In the genomic region with DNA sequence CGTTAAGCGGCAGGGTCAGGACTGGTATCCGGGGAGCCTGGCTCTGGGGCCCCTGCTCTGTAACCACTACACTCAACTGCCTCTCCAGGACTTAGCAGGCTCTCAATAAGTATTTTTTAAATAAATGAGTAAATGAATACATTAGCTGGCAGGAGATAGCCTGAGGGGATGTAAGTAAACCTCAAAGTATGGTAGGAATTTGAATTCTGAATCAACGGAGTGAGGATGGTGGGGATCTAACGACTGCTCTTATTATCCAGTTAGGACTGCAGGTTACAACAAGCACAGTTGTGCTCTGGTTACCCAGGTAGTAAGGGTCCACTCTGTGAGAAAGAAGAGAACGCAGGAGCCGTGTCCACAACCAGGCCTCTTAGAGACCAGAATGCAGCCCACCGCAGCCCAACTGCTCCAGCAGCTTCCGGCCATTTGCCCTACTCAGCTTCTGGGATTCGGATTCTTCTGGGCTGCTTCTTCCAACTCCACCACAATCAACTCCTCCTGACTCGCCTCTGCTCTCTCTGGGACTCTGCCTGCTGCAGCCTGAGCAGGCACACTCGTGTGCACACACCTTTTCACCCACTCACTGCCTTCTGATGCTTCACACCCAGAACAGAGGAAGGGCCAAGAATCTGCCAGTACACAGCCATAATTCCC, we compare ENCODE assay signal across 13 cellular contexts. TPM values are rescaled to one million over a fixed set of nuclear protein-coding genes. Genes with fewer than 3 reads are reported as not detected.
A peak's percentile ranks its signal among the peaks of the same experiment; 100 is the strongest.
DNase-seq lines count a peak whose midpoint lies in the region; ATAC-seq and TF ChIP-seq lines count a peak whose summit lies in the region.
"Had no signal": no experiment of that assay in that cellular context is flagged by ENCODE, and none has a peak within 500 bp of the region (broad histone marks: within the 10 kb centered on the region; RNA-seq: fewer than 3 reads in every experiment).

No MANE protein-coding gene starts in this region.

- H3K27ac Mint-ChIP-seq in CD14-positive monocyte = no peak overlapping the region
- H3K27ac Mint-ChIP-seq in activated CD4-positive, alpha-beta memory T cell treated with anti-CD3 and anti-CD28 coated beads, Interleukin-2, amount 10 ng/mL, durations not matched to agents 7 days and 5 days = no peak overlapping the region
- H3K27ac Mint-ChIP-seq: naive thymus-derived CD4-positive, alpha-beta T cell had no signal

- POLR2A ChIA-PET in A673 (lab: Charles Lee; ENCODE audit: low non-redundant PET) = no interaction called here
- POLR2A ChIA-PET in activated CD4-positive, alpha-beta memory T cell treated with anti-CD3 and anti-CD28 coated beads, Interleukin-2, amount 10 ng/mL, durations not matched to agents 7 days and 5 days (lab: Charles Lee) = no interaction called here

- H3K4me1 Mint-ChIP-seq in CD14-positive monocyte = peaks cover 2% of the 10 kb centered on the region
- peaks cover 3% of the 10 kb centered on the region for H3K4me1 Mint-ChIP-seq in activated CD4-positive, alpha-beta memory T cell treated with anti-CD3 and anti-CD28 coated beads, Interleukin-2, amount 10 ng/mL, durations not matched to agents 7 days and 5 days

- no peaks in the 10 kb centered on the region for H3K9me3 ChIP-seq in A673 (ENCODE audit: low read depth, low read length, poor library complexity, severe bottlenecking)

- no peaks in the 10 kb centered on the region for H3K36me3 ChIP-seq in A673 (ENCODE audit: insufficient read depth, low read length, poor library complexity, severe bottlenecking)

- no peak for TF ChIP-seq CTCF in A673 (conservative IDR thresholded peaks at IDR 0.05; ENCODE audit: low read depth, low read length)
- no peak for TF ChIP-seq CTCF in WI38 (IDR thresholded peaks at IDR 0.05; ENCODE audit: low read depth, low read length)
- TF ChIP-seq CTCF in fibroblast of villous mesenchyme (IDR thresholded peaks at IDR 0.05; ENCODE audit: insufficient read depth, low read depth, low read length) = no peak
- TF ChIP-seq CTCF in CD14-positive monocyte (IDR thresholded peaks at IDR 0.05) = no peak

- CTCF ChIA-PET in A673 (lab: Charles Lee) = no interaction called here
- CTCF ChIA-PET in activated CD4-positive, alpha-beta memory T cell treated with anti-CD3 and anti-CD28 coated beads, Interleukin-2, amount 10 ng/mL, durations not matched to agents 7 days and 5 days (lab: Charles Lee) = no interaction called here

- intact Hi-C loops in A673 (cut with micrococcal nuclease; ENCODE audit: unreplicated experiment) (no loop called here), CD14-positive monocyte (cut with micrococcal nuclease) (no loop called here)

- H3K4me3 ChIP-seq in A673 (ENCODE audit: low read depth, low read length, poor library complexity, severe bottlenecking) = no peak overlapping the region
- H3K4me3 ChIP-seq in WI38 (ENCODE audit: low read depth, low read length) = peak overlapping the region; percentile 24; the same call in 1 of the 2 replicates
- H3K4me3 ChIP-seq in fibroblast of villous mesenchyme (ENCODE audit: low read depth, low read length) = no peak overlapping the region

- H3K36me3 Mint-ChIP-seq in CD14-positive monocyte = peaks cover 3 to 8% of the 10 kb centered on the region in 2 donors
- peaks cover 3% of the 10 kb centered on the region for H3K36me3 Mint-ChIP-seq in activated CD4-positive, alpha-beta memory T cell treated with anti-CD3 and anti-CD28 coated beads, Interleukin-2, amount 10 ng/mL, durations not matched to agents 7 days and 5 days (ENCODE audit: low read depth)

- DNase-seq in A673 (ENCODE audit: low spot score) = peak; percentile 45
- DNase-seq in HPDE6-E6E7 (ENCODE audit: extremely low spot score) = peak; percentile 86
- DNase-seq in fibroblast of villous mesenchyme (ENCODE audit: low read depth) = peak; percentile 45
- DNase-seq in NCI-H2081 (lab: John Stamatoyannopoulos, UW) = no peak
- DNase-seq in CD14-positive monocyte (ENCODE audit: low spot score) = no peak
- DNase-seq in activated CD4-positive, alpha-beta memory T cell treated with anti-CD3 and anti-CD28 coated beads, Interleukin-2, amount 10 ng/mL, durations not matched to agents 7 days and 5 days = no peak
- DNase-seq: activated CD4-positive, CD25-positive, alpha-beta regulatory T cell; activated effector memory CD4-positive, alpha-beta T cell treated with Interleukin-2 at 50 U/mL for 16 hours; naive thymus-derived CD4-positive, alpha-beta T cell; NCI-H1092 treated with DMSO at 0.1 percent for 48 hours; stimulated activated CD8-positive, alpha-beta memory T cell treated with anti-CD3 and anti-CD28 coated beads, Interleukin-4, amount 100 ng/mL, for 48 hours had no signal

- H3K27me3 Mint-ChIP-seq in CD14-positive monocyte (ENCODE audit: low read depth in 3 of 3) = no peaks in the 10 kb centered on the region
- no peaks in the 10 kb centered on the region for H3K27me3 Mint-ChIP-seq in activated CD4-positive, alpha-beta memory T cell treated with anti-CD3 and anti-CD28 coated beads, Interleukin-2, amount 10 ng/mL, durations not matched to agents 7 days and 5 days
- H3K27me3 Mint-ChIP-seq: naive thymus-derived CD4-positive, alpha-beta T cell had no signal

- peaks cover 0 to 3% (median 0%) of the 10 kb centered on the region in 7 donors for H3K9me3 Mint-ChIP-seq in CD14-positive monocyte
- H3K9me3 Mint-ChIP-seq in activated CD4-positive, alpha-beta memory T cell treated with anti-CD3 and anti-CD28 coated beads, Interleukin-2, amount 10 ng/mL, durations not matched to agents 7 days and 5 days = no peaks in the 10 kb centered on the region
- H3K9me3 Mint-ChIP-seq: naive thymus-derived CD4-positive, alpha-beta T cell had no signal

- H3K27ac ChIP-seq in A673 (ENCODE audit: low read depth, low read length, poor library complexity, severe bottlenecking) = no peak overlapping the region

- ATAC-seq in HG03469 (IDR thresholded peaks at IDR 0.05; ENCODE audit: unreplicated experiment) = no peak
- ATAC-seq: naive thymus-derived CD4-positive, alpha-beta T cell had no signal

- BruUV-seq in A673 (replicated peaks; lab: Mats Ljungman, UMichigan) = no TSS peak

- peaks cover 9% of the 10 kb centered on the region for H3K4me1 ChIP-seq in A673 (ENCODE audit: insufficient read depth, low read length, poor library complexity, severe bottlenecking)

- H3K27me3 ChIP-seq in A673 (replicated peaks; ENCODE audit: insufficient read depth, low read depth, low read length, poor library complexity) = no peaks in the 10 kb centered on the region

- H3K4me3 Mint-ChIP-seq in CD14-positive monocyte = no peak overlapping the region
- no peak overlapping the region for H3K4me3 Mint-ChIP-seq in activated CD4-positive, alpha-beta memory T cell treated with anti-CD3 and anti-CD28 coated beads, Interleukin-2, amount 10 ng/mL, durations not matched to agents 7 days and 5 days
- H3K4me3 Mint-ChIP-seq: naive thymus-derived CD4-positive, alpha-beta T cell had no signal

RNA-seq across cellular contexts. Expression of a gene that starts 52.6 kb away (rescaled TPM):
- 45.4 and 45.8 TPM in 2 replicates for total RNA-seq in A673 (2021)
- total RNA-seq in fibroblast of villous mesenchyme = 19.0 and 23.2 TPM in 2 replicates
- polyA plus RNA-seq in CD14-positive monocyte = 10 to 100 TPM; 25.8 to 26.9 TPM
- 10 to 100 TPM; 22.6 to 23.4 TPM for total RNA-seq in activated CD4-positive, alpha-beta memory T cell treated with anti-CD3 and anti-CD28 coated beads, Interleukin-2, amount 10 ng/mL, durations not matched to agents 7 days and 5 days

Comparison
In these comparisons a context has a peak if more than half of its experiments do, and no peak if none do; other contexts are left out.
1. DNase-seq: peak in A673 (single experiment), HPDE6-E6E7 (single experiment) and fibroblast of villous mesenchyme (single experiment); none in NCI-H2081 (0 of 2), CD14-positive monocyte (single experiment) and activated CD4-positive, alpha-beta memory T cell treated with anti-CD3 and anti-CD28 coated beads, Interleukin-2, amount 10 ng/mL, durations not matched to agents 7 days and 5 days (single experiment).